In genomic region chr19:55259540-55260210, GRCh38 we compare ENCODE assay signal across 8 cellular contexts. TPM values are rescaled to one million over a fixed set of nuclear protein-coding genes. Genes with fewer than 3 reads are reported as not detected.
DNase-seq lines count a peak whose midpoint lies in the region; ATAC-seq lines count a peak whose summit lies in the region.

No MANE protein-coding gene starts in this region.

- H3K9ac ChIP-seq in iPS-15b (ENCODE audit: low read depth, low read length), result peak overlapping the region; percentile 74

- peak overlapping the region; percentile 83 for H3K4me3 Mint-ChIP-seq in activated T-helper 2 cell treated with anti-CD3 and anti-CD28 coated beads, Interferon-gamma antibody, Interleukin-2, Interleukin-4, amounts not matched to agents 10 μg/mL and 5 μg/mL and 100 μg/mL, durations not matched to agents 14 hours and 24 hours and 36 hours (ENCODE audit: low read depth)

- peak overlapping the region; percentile 81 for H3K4me3 ChIP-seq in iPS-15b (ENCODE audit: low read depth, low read length)

- peak overlapping the region; percentile 97 for H3K27ac Mint-ChIP-seq in activated T-helper 2 cell treated with anti-CD3 and anti-CD28 coated beads, Interferon-gamma antibody, Interleukin-2, Interleukin-4, amounts not matched to agents 10 μg/mL and 5 μg/mL and 100 μg/mL, durations not matched to agents 14 hours and 24 hours and 36 hours

- DNase-seq in NCI-H510A treated with DMSO at 0.1 percent for 48 hours (lab: John Stamatoyannopoulos, UW), result peak; percentile 53
- no peak for DNase-seq in NCI-H510A (lab: John Stamatoyannopoulos, UW)
- no peak for DNase-seq in activated T-helper 2 cell treated with anti-CD3 and anti-CD28 coated beads, Interferon-gamma antibody, Interleukin-2, Interleukin-4, amounts not matched to agents 10 μg/mL and 5 μg/mL and 100 μg/mL, durations not matched to agents 14 hours and 24 hours and 36 hours (ENCODE audit: low spot score)
- peak in 10 of 49 donors; percentile 40 to 69 (median 52) for DNase-seq in substantia nigra (lab: John Stamatoyannopoulos, UW)
- DNase-seq in DMS79 (lab: John Stamatoyannopoulos, UW), result no peak
- no peak for DNase-seq in NCI-H526 (lab: John Stamatoyannopoulos, UW)

- H3K9me3 ChIP-seq in iPS-15b (ENCODE audit: control insufficient read depth, insufficient read depth, low read length), result no peaks in the 10 kb centered on the region

- intact Hi-C loops in activated T-helper 2 cell treated with anti-CD3 and anti-CD28 coated beads, Interferon-gamma antibody, Interleukin-2, Interleukin-4, amounts not matched to agents 10 μg/mL and 5 μg/mL and 100 μg/mL, durations not matched to agents 14 hours and 24 hours and 36 hours (cut with micrococcal nuclease), result loop anchor here (1.0 to 10.0 kb wide), 9 partner anchors 21 to 1055 kb away; partner anchors contain the start of genes CCDC106, HSPBP1, KMT5C and PPP1R12C

- peaks cover 37% of the 10 kb centered on the region for H3K36me3 Mint-ChIP-seq in activated T-helper 2 cell treated with anti-CD3 and anti-CD28 coated beads, Interferon-gamma antibody, Interleukin-2, Interleukin-4, amounts not matched to agents 10 μg/mL and 5 μg/mL and 100 μg/mL, durations not matched to agents 14 hours and 24 hours and 36 hours (ENCODE audit: low read depth)

- H3K27me3 Mint-ChIP-seq in activated T-helper 2 cell treated with anti-CD3 and anti-CD28 coated beads, Interferon-gamma antibody, Interleukin-2, Interleukin-4, amounts not matched to agents 10 μg/mL and 5 μg/mL and 100 μg/mL, durations not matched to agents 14 hours and 24 hours and 36 hours (ENCODE audit: low read depth), result no peaks in the 10 kb centered on the region

- H3K9me3 Mint-ChIP-seq in activated T-helper 2 cell treated with anti-CD3 and anti-CD28 coated beads, Interferon-gamma antibody, Interleukin-2, Interleukin-4, amounts not matched to agents 10 μg/mL and 5 μg/mL and 100 μg/mL, durations not matched to agents 14 hours and 24 hours and 36 hours, result no peaks in the 10 kb centered on the region

- no peaks in the 10 kb centered on the region for H3K36me3 ChIP-seq in iPS-15b (ENCODE audit: control insufficient read depth, insufficient read depth, low read length)

- peaks cover 4% of the 10 kb centered on the region for H3K4me1 ChIP-seq in iPS-15b (ENCODE audit: control insufficient read depth, insufficient read depth, low read length)

- no peak for ATAC-seq in HG03135 (IDR thresholded peaks at IDR 0.05; ENCODE audit: unreplicated experiment)

- peaks cover 39% of the 10 kb centered on the region for H3K4me1 Mint-ChIP-seq in activated T-helper 2 cell treated with anti-CD3 and anti-CD28 coated beads, Interferon-gamma antibody, Interleukin-2, Interleukin-4, amounts not matched to agents 10 μg/mL and 5 μg/mL and 100 μg/mL, durations not matched to agents 14 hours and 24 hours and 36 hours (ENCODE audit: low read depth)

- H3K27ac ChIP-seq in substantia nigra (ENCODE audit: low read depth, low read length, poor library complexity, severe bottlenecking), result peak overlapping the region; percentile 92

- no peaks in the 10 kb centered on the region for H3K27me3 ChIP-seq in iPS-15b (ENCODE audit: control insufficient read depth, insufficient read depth, low read length)

RNA-seq across cellular contexts. Expression of gene PPP6R1, which starts 0.9 kb away (rescaled TPM):
- 180 and 183 TPM in 2 replicates for total RNA-seq in activated T-helper 2 cell treated with anti-CD3 and anti-CD28 coated beads, Interferon-gamma antibody, Interleukin-2, Interleukin-4, amounts not matched to agents 10 μg/mL and 5 μg/mL and 100 μg/mL, durations not matched to agents 14 hours and 24 hours and 36 hours

RNA-seq across cellular contexts. Expression of gene HSPBP1, which starts 20.2 kb away (rescaled TPM):
- 59.0 and 59.3 TPM in 2 replicates for total RNA-seq in activated T-helper 2 cell treated with anti-CD3 and anti-CD28 coated beads, Interferon-gamma antibody, Interleukin-2, Interleukin-4, amounts not matched to agents 10 μg/mL and 5 μg/mL and 100 μg/mL, durations not matched to agents 14 hours and 24 hours and 36 hours

RNA-seq across cellular contexts. Expression of gene BRSK1, which starts 24.1 kb away (rescaled TPM):
- 5.8 and 6.0 TPM in 2 replicates for total RNA-seq in activated T-helper 2 cell treated with anti-CD3 and anti-CD28 coated beads, Interferon-gamma antibody, Interleukin-2, Interleukin-4, amounts not matched to agents 10 μg/mL and 5 μg/mL and 100 μg/mL, durations not matched to agents 14 hours and 24 hours and 36 hours

RNA-seq across cellular contexts. Expression of gene TMEM86B, which starts 31.1 kb away (rescaled TPM):
- 6.0 and 6.7 TPM in 2 replicates for total RNA-seq in activated T-helper 2 cell treated with anti-CD3 and anti-CD28 coated beads, Interferon-gamma antibody, Interleukin-2, Interleukin-4, amounts not matched to agents 10 μg/mL and 5 μg/mL and 100 μg/mL, durations not matched to agents 14 hours and 24 hours and 36 hours

RNA-seq across cellular contexts. Expression of gene PTPRH, which starts 50.4 kb away (rescaled TPM):
- not detected in 2 replicates for total RNA-seq in activated T-helper 2 cell treated with anti-CD3 and anti-CD28 coated beads, Interferon-gamma antibody, Interleukin-2, Interleukin-4, amounts not matched to agents 10 μg/mL and 5 μg/mL and 100 μg/mL, durations not matched to agents 14 hours and 24 hours and 36 hours
